In genomic region chr11:96391698-96392307, GRCh38 we compare ENCODE assay signal across 12 cellular contexts. TPM values are rescaled to one million over a fixed set of nuclear protein-coding genes. Genes with fewer than 3 reads are reported as not detected.
DNase-seq lines count a peak whose midpoint lies in the region; ATAC-seq and TF ChIP-seq lines count a peak whose summit lies in the region.
"Had no signal": no experiment of that assay in that cellular context is flagged by ENCODE, and none has a peak within 500 bp of the region (broad histone marks: within the 10 kb centered on the region; RNA-seq: fewer than 3 reads in every experiment).

No MANE protein-coding gene starts in this region.

- no peak overlapping the region for H3K4me3 ChIP-seq in osteoblast (ENCODE audit: insufficient read depth, low read length)

- peaks cover 42% of the 10 kb centered on the region for H3K4me1 Mint-ChIP-seq in activated CD4-positive, alpha-beta T cell treated with anti-CD3 and anti-CD28 coated beads, Interleukin-2, amount 10 ng/mL, durations not matched to agents 24 days and 14 days
- H3K4me1 Mint-ChIP-seq in brain = peaks cover 61% of the 10 kb centered on the region

- no peak overlapping the region for H2AFZ ChIP-seq in osteoblast (ENCODE audit: low read length)

- H3K79me2 ChIP-seq in osteoblast (ENCODE audit: insufficient read depth, low read length) = peaks cover 57% of the 10 kb centered on the region

- peaks cover 25% of the 10 kb centered on the region for H3K4me1 ChIP-seq in osteoblast (ENCODE audit: insufficient read depth, low read length)

- no peaks in the 10 kb centered on the region for H3K9me3 ChIP-seq in osteoblast (ENCODE audit: low read depth, low read length)
- H3K9me3 ChIP-seq: neutrophil had no signal

- H4K20me1 ChIP-seq in osteoblast (ENCODE audit: insufficient read depth, low read length) = no peaks in the 10 kb centered on the region

- no peak overlapping the region for H3K27ac ChIP-seq in osteoblast (ENCODE audit: low read depth, low read length)
- H3K27ac ChIP-seq: HL-60, neutrophil had no signal

- no peak for DNase-seq in activated CD4-positive, alpha-beta T cell treated with anti-CD3 and anti-CD28 coated beads, Interleukin-2, amount 10 ng/mL, durations not matched to agents 24 days and 14 days
- DNase-seq in activated CD4-positive, alpha-beta T cell treated with anti-CD3 and anti-CD28 coated beads, Interleukin-2, amount 50 U/mL, for 4 hours = no peak
- DNase-seq in NCI-H69 (lab: John Stamatoyannopoulos, UW) (peak; percentile 48), osteoblast (ENCODE audit: insufficient read length, low spot score, missing footprints) (no peak), NCI-H1092 treated with DMSO at 0.1 percent for 48 hours (lab: John Stamatoyannopoulos, UW) (no peak), cardiac septum (ENCODE audit: low spot score) (no peak)
- DNase-seq: NCI-H146; stimulated activated CD4-positive, alpha-beta T cell treated with anti-CD3 and anti-CD28 coated beads, Interleukin-4, amount 100 ng/mL, for 24 hours had no signal

- H3K27me3 Mint-ChIP-seq in activated CD4-positive, alpha-beta T cell treated with anti-CD3 and anti-CD28 coated beads, Interleukin-2, amount 10 ng/mL, durations not matched to agents 24 days and 14 days = no peaks in the 10 kb centered on the region
- H3K27me3 Mint-ChIP-seq in brain = peaks cover 7% of the 10 kb centered on the region

- peak overlapping the region; percentile 93 for H3K4me3 Mint-ChIP-seq in activated CD4-positive, alpha-beta T cell treated with anti-CD3 and anti-CD28 coated beads, Interleukin-2, amount 10 ng/mL, durations not matched to agents 24 days and 14 days
- H3K4me3 Mint-ChIP-seq in brain = peak overlapping the region; percentile 60 to 91 (median 89)

- peaks cover 4% of the 10 kb centered on the region for H3K9me3 Mint-ChIP-seq in activated CD4-positive, alpha-beta T cell treated with anti-CD3 and anti-CD28 coated beads, Interleukin-2, amount 10 ng/mL, durations not matched to agents 24 days and 14 days
- H3K9me3 Mint-ChIP-seq in brain = peaks cover 0 to 8% (median 4%) of the 10 kb centered on the region in 5 experiments

- peaks cover 28% of the 10 kb centered on the region for H3K36me3 Mint-ChIP-seq in activated CD4-positive, alpha-beta T cell treated with anti-CD3 and anti-CD28 coated beads, Interleukin-2, amount 10 ng/mL, durations not matched to agents 24 days and 14 days (ENCODE audit: low read depth)
- H3K36me3 Mint-ChIP-seq in brain = peaks cover 21% of the 10 kb centered on the region

- no peaks in the 10 kb centered on the region for H3K27me3 ChIP-seq in osteoblast (ENCODE audit: insufficient read depth, low read length)
- H3K27me3 ChIP-seq: neutrophil had no signal

- intact Hi-C loops in activated CD4-positive, alpha-beta T cell treated with anti-CD3 and anti-CD28 coated beads, Interleukin-2, amount 10 ng/mL, durations not matched to agents 24 days and 14 days (cut with micrococcal nuclease) = loop anchor here (2.0 to 5.0 kb wide), 4 partner anchors 135 to 470 kb away; partner anchors contain the start of gene MTMR2
- intact Hi-C loops in cardiac septum (cut with DNase I) = loop anchor here (5.0 kb wide), 1 partner anchor 555 kb away; no protein-coding TSS in a partner anchor

- no peak overlapping the region for H3K27ac Mint-ChIP-seq in activated CD4-positive, alpha-beta T cell treated with anti-CD3 and anti-CD28 coated beads, Interleukin-2, amount 10 ng/mL, durations not matched to agents 24 days and 14 days
- H3K27ac Mint-ChIP-seq in brain = no peak overlapping the region

- TF ChIP-seq CTCF in brain (conservative IDR thresholded peaks at IDR 0.05) (no peak), osteoblast (IDR thresholded peaks at IDR 0.05; ENCODE audit: extremely low read depth, low read depth, low read length) (peak; percentile 24)

- H3K36me3 ChIP-seq in osteoblast (ENCODE audit: insufficient read depth, low read length) = no peaks in the 10 kb centered on the region
- H3K36me3 ChIP-seq: neutrophil had no signal

- H3K4me2 ChIP-seq in osteoblast (ENCODE audit: insufficient read depth, low read length) = peak overlapping the region; percentile 97

- no peak for ATAC-seq in GM19351 (IDR thresholded peaks at IDR 0.05; ENCODE audit: unreplicated experiment)

RNA-seq across cellular contexts. Expression of gene JRKL, which starts 2.0 kb away (rescaled TPM):
- 9.9 and 11.9 TPM in 2 replicates for total RNA-seq in activated CD4-positive, alpha-beta T cell treated with anti-CD3 and anti-CD28 coated beads, Interleukin-2, amount 10 ng/mL, durations not matched to agents 24 days and 14 days
- polyA plus RNA-seq in brain (ENCODE audit: insufficient read depth, low read depth, low replicate concordance) = 3.6 TPM
- total RNA-seq in osteoblast = 8.5 and 9.8 TPM in 2 replicates
- total RNA-seq in cardiac septum = 7.6 TPM

RNA-seq across cellular contexts. Expression of gene CCDC82, which starts 2.1 kb away (rescaled TPM):
- 27.6 and 31.8 TPM in 2 replicates for total RNA-seq in activated CD4-positive, alpha-beta T cell treated with anti-CD3 and anti-CD28 coated beads, Interleukin-2, amount 10 ng/mL, durations not matched to agents 24 days and 14 days
- 5.1 TPM for polyA plus RNA-seq in brain (ENCODE audit: insufficient read depth, low read depth, low replicate concordance)
- total RNA-seq in osteoblast = 19.5 and 21.8 TPM in 2 replicates
- 16.4 TPM for total RNA-seq in cardiac septum

RNA-seq across cellular contexts. Expression of gene MAML2, which starts 48.8 kb away (rescaled TPM):
- total RNA-seq in activated CD4-positive, alpha-beta T cell treated with anti-CD3 and anti-CD28 coated beads, Interleukin-2, amount 10 ng/mL, durations not matched to agents 24 days and 14 days = 11.9 and 12.4 TPM in 2 replicates
- polyA plus RNA-seq in brain (ENCODE audit: insufficient read depth, low read depth, low replicate concordance) = 4.5 TPM
- 17.4 and 19.2 TPM in 2 replicates for total RNA-seq in osteoblast
- 4.8 TPM for total RNA-seq in cardiac septum
